ENCODE assay signal across 16 cellular contexts in the genomic region with DNA sequence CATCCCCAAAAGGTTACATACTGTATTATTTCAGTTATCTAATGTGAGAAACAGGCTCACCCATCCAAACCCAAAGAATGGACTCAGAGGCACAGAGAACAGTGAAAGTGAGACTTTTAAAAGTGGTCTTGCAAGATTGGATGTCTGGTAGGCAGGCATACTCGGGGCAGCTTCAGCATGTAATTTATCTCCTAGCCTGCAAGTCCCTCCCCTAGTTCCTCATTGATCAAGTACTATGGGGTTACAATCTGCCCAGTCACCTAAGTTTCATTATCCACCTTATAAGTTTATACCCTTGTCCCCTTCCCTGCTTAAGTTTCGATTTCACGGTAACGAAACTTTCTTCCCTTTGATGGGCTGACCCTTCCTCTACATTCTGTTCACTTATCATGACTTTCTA. TPM values are rescaled to one million over a fixed set of nuclear protein-coding genes. Genes with fewer than 3 reads are reported as not detected.
A peak's percentile ranks its signal among the peaks of the same experiment; 100 is the strongest.
DNase-seq lines count a peak whose midpoint lies in the region; ATAC-seq, FAIRE-seq and TF ChIP-seq lines count a peak whose summit lies in the region.
"Had no signal": no experiment of that assay in that cellular context is flagged by ENCODE, and none has a peak within 500 bp of the region (broad histone marks: within the 10 kb centered on the region; RNA-seq: fewer than 3 reads in every experiment).

No MANE protein-coding gene starts in this region.

- CTCF ChIA-PET in K562 (lab: Yijun Ruan, JAX; ENCODE audit: low intra/inter-chr PET ratio): no interaction called here

- H3K27me3 ChIP-seq in HUES6 (ENCODE audit: control insufficient read depth, insufficient read depth, low read length) (peaks cover 68% of the 10 kb centered on the region), K562 (ENCODE audit: control insufficient read depth in 2 of 2, insufficient read depth in 2 of 2, low read length in 2 of 2) (no peaks in the 10 kb centered on the region), iPS-18a (ENCODE audit: control insufficient read depth, insufficient read depth, low read length) (peaks cover 80% of the 10 kb centered on the region)
- H3K27me3 ChIP-seq: BE2C had no signal

- BruUV-seq in K562 (replicated peaks; lab: Mats Ljungman, UMichigan): no TSS peak

- POLR2A ChIA-PET in K562 (lab: Yijun Ruan, JAX): interaction anchor here (0.7 to 1.3 kb wide), 2 partner anchors 9 to 45 kb away, joined by 3 read pairs; no protein-coding TSS in a partner anchor

- no peaks in the 10 kb centered on the region for H4K20me1 ChIP-seq in K562 (replicated peaks; ENCODE audit: control insufficient read depth, insufficient read depth, low read length)

- TF ChIP-seq CTCF in K562 (IDR thresholded peaks at IDR 0.05 in 2 of 3, conservative IDR thresholded peaks at IDR 0.05 in 1 of 3; ENCODE audit: insufficient read depth in 2 of 3, low read depth in 1 of 3, low read length in 3 of 3): no peak

- intact Hi-C loops in K562 (cut with micrococcal nuclease): no loop called here

- no peaks in the 10 kb centered on the region for H3K9me1 ChIP-seq in K562 (ENCODE audit: control insufficient read depth, insufficient read depth, low read length)

- ATAC-seq in K562 (peak; percentile 76), HG03342 (IDR thresholded peaks at IDR 0.05; ENCODE audit: unreplicated experiment) (no peak)
- ATAC-seq: A549; CD8-positive, alpha-beta T cell; HCT116 had no signal

- TF ChIP-seq POLR2A in K562 (conservative IDR thresholded peaks at IDR 0.05): no peak

- no peak for TF ChIP-seq EP300 in K562 (IDR thresholded peaks at IDR 0.05; ENCODE audit: low read length)

- FAIRE-seq in K562 (lab: Jason Lieb, UNC): no peak
- FAIRE-seq: A549, GM12892, H54 had no signal

- peaks cover 31% of the 10 kb centered on the region for H3K4me1 ChIP-seq in HUES6 (ENCODE audit: control insufficient read depth, insufficient read depth, low read length)
- H3K4me1 ChIP-seq in K562 (replicated peaks in 1 of 2; ENCODE audit: control insufficient read depth in 2 of 2, insufficient read depth in 2 of 2, low read length in 2 of 2): peaks cover 3 to 18% of the 10 kb centered on the region in 2 experiments; a peak in 3 of 5 replicates
- peaks cover 33% of the 10 kb centered on the region for H3K4me1 ChIP-seq in iPS-18a (ENCODE audit: control insufficient read depth, low read depth, low read length)
- H3K4me1 ChIP-seq: A549, BE2C had no signal

- H3K27ac ChIP-seq in HUES6 (ENCODE audit: low read depth, low read length): no peak overlapping the region
- peak overlapping the region; percentile 58 for H3K27ac ChIP-seq in K562 (ENCODE audit: extremely low read depth, low read depth, low read length)
- no peak overlapping the region for H3K27ac ChIP-seq in iPS-18a (ENCODE audit: low read length)
- H3K27ac ChIP-seq: A549, C4-2B had no signal

- H3K4me3 ChIP-seq in HUES6 (ENCODE audit: low read depth, low read length) (peak overlapping the region; percentile 30; the same call in 1 of the 2 replicates), K562 (no peak overlapping the region), iPS-18a (ENCODE audit: low read length) (peak overlapping the region; percentile 39)
- H3K4me3 ChIP-seq: A549 had no signal

- 0 out of 2 replicates have a peak, but pooled peaks cover 3% of the 10 kb centered on the region for H3K36me3 ChIP-seq in HUES6 (ENCODE audit: control insufficient read depth, insufficient read depth, low read length)
- peaks cover 20% of the 10 kb centered on the region; the same call in 2 of the 3 replicates for H3K36me3 ChIP-seq in K562 (ENCODE audit: control insufficient read depth, insufficient read depth, low read length)
- no peaks in the 10 kb centered on the region for H3K36me3 ChIP-seq in iPS-18a (ENCODE audit: control insufficient read depth, low read depth, low read length)
- H3K36me3 ChIP-seq: BE2C had no signal

- peak overlapping the region; percentile 62 for H3K4me2 ChIP-seq in K562 (ENCODE audit: insufficient read depth, low read length)
- H3K4me2 ChIP-seq: A549 had no signal

- DNase-seq in K562 (ENCODE audit: extremely low read depth in 1 of 4, low spot score in 3 of 4): no peak
- no peak for DNase-seq in NCI-H446 treated with DMSO at 0.1 percent for 48 hours (lab: John Stamatoyannopoulos, UW)
- DNase-seq in NCI-H748 (lab: John Stamatoyannopoulos, UW; ENCODE audit: unreplicated experiment): no peak
- DNase-seq: BE2C; Caco-2; CD8-positive, alpha-beta T cell; DND-41; GDM1 had no signal

- no peaks in the 10 kb centered on the region; the same call in 1 of the 2 replicates for H3K9me3 ChIP-seq in HUES6 (ENCODE audit: control insufficient read depth, insufficient read depth, low read depth, low read length)
- peaks cover 6% of the 10 kb centered on the region for H3K9me3 ChIP-seq in K562 (replicated peaks; ENCODE audit: control insufficient read depth, insufficient read depth, low read depth, low read length)
- H3K9me3 ChIP-seq in iPS-18a (ENCODE audit: control insufficient read depth, low read depth, low read length): no peaks in the 10 kb centered on the region
- H3K9me3 ChIP-seq: A549, BE2C, Caco-2 had no signal

- peak overlapping the region; percentile 29 for H2AFZ ChIP-seq in K562 (ENCODE audit: low read depth, low read length)

- 16% methylated on average over 4 of the region's 4 CpGs for WGBS in K562 (ENCODE audit: insufficient coverage, low coverage, missing lambda C conversion rate)

- in situ Hi-C loops in K562 (cut with MboI): no loop called here

- H3K9ac ChIP-seq in HUES6 (ENCODE audit: low read length): peak overlapping the region; percentile 14
- peak overlapping the region in 1 of 2 experiments; percentile 1; a peak in 1 of 4 replicates for H3K9ac ChIP-seq in K562 (ENCODE audit: insufficient read depth in 1 of 2, low read depth in 2 of 2, low read length in 2 of 2)
- no peak overlapping the region for H3K9ac ChIP-seq in iPS-18a (ENCODE audit: low read length)

- TF ChIP-seq RAD21 in K562 (CRISPR knock-in tag; conservative IDR thresholded peaks at IDR 0.05 in 1 of 2, IDR thresholded peaks at IDR 0.05 in 1 of 2): no peak

- H3K79me2 ChIP-seq in K562 (ENCODE audit: control insufficient read depth, insufficient read depth, low read length): no peaks in the 10 kb centered on the region

TF ChIP-seq in K562, 482 proteins besides CTCF, POLR2A, EP300 and RAD21 (continues in another document):
- TF ChIP-seq, protein P1, sequence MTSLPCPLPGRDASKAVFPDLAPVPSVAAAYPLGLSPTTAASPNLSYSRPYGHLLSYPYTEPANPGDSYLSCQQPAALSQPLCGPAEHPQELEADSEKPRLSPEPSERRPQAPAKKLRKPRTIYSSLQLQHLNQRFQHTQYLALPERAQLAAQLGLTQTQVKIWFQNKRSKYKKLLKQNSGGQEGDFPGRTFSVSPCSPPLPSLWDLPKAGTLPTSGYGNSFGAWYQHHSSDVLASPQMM (CRISPR knock-in tag; IDR thresholded peaks at IDR 0.05): no peak
- no peak for TF ChIP-seq HMG20B (CRISPR knock-in tag; IDR thresholded peaks at IDR 0.05)

RNA-seq across cellular contexts. Expression of a gene that starts 20.8 kb away (rescaled TPM):
- total RNA-seq in K562 (2011; cell fraction: chromatin; rRNA removed; ENCODE audit: low replicate concordance): 123 and 395 TPM in 2 replicates
- total RNA-seq in K562 (2011; cell fraction: nucleolus; rRNA removed): 78.0 and 120 TPM in 2 replicates
- total RNA-seq in K562 (2011; cell fraction: nucleoplasm; rRNA removed): 158 and 184 TPM in 2 replicates
- total RNA-seq in K562 (2014; rRNA removed): 38.3 and 47.2 TPM in 2 replicates
- 72.3 and 88.0 TPM in 2 replicates for total RNA-seq in K562 (2014; rRNA removed; fragmentation: Illumina TruSeq; extraction: Trizol)
- 53.3 and 55.5 TPM in 2 replicates for total RNA-seq in K562 (2015; rRNA removed; fragmentation: Illumina TruSeq; extraction: Trizol)
- 56.2 and 58.4 TPM in 2 replicates for total RNA-seq in K562 (2021)
- 67.3 and 74.3 TPM in 2 replicates for polyA plus RNA-seq in K562 (2011; rRNA removed)
- 10.6 and 21.5 TPM in 2 replicates for polyA plus RNA-seq in K562 (2011; cell fraction: cytosol; rRNA removed)
- polyA plus RNA-seq in K562 (2011; cell fraction: nucleus; rRNA removed): 57.8 and 70.7 TPM in 2 replicates
- 16.8 and 21.0 TPM in 2 replicates for polyA plus RNA-seq in K562 (2012)
- 29.5 and 34.4 TPM in 2 replicates for polyA plus RNA-seq in K562 (2014; fragmentation: Illumina TruSeq; extraction: Trizol)
- 10 to 100 TPM; 16.1 to 17.3 TPM for polyA plus RNA-seq in K562 (2014; fragmentation: Nextera tagmentation; extraction: Ambion mirVana)
- 23.0 and 27.1 TPM in 2 replicates for polyA plus RNA-seq in K562 (2014; rRNA removed)
- 196 and 226 TPM in 2 replicates for polyA minus RNA-seq in K562 (2011; rRNA and poly(A)+ RNA removed)
- 44.8 and 52.7 TPM in 2 replicates for polyA minus RNA-seq in K562 (2011; cell fraction: cytosol; rRNA and poly(A)+ RNA removed)
- polyA minus RNA-seq in K562 (2011; cell fraction: nucleus; rRNA and poly(A)+ RNA removed): 127 and 217 TPM in 2 replicates

RNA-seq across cellular contexts. Expression of a gene that starts 22.7 kb away (rescaled TPM):
- total RNA-seq in K562 (2011; cell fraction: chromatin; rRNA removed; ENCODE audit: low replicate concordance): 9.7 and 51.7 TPM in 2 replicates
- 6.2 and 8.0 TPM in 2 replicates for total RNA-seq in K562 (2011; cell fraction: nucleolus; rRNA removed)
- total RNA-seq in K562 (2011; cell fraction: nucleoplasm; rRNA removed): 13.3 and 20.0 TPM in 2 replicates
- total RNA-seq in K562 (2014; rRNA removed) (21.2 and 26.1 TPM in 2 replicates), K562 (2014; rRNA removed; fragmentation: Illumina TruSeq; extraction: Trizol) (43.6 and 53.4 TPM in 2 replicates), K562 (2015; rRNA removed; fragmentation: Illumina TruSeq; extraction: Trizol) (32.8 and 37.6 TPM in 2 replicates), K562 (2021) (29.1 and 29.5 TPM in 2 replicates)
- polyA plus RNA-seq in K562 (2011; rRNA removed) (17.3 and 24.7 TPM in 2 replicates), K562 (2014; fragmentation: Illumina TruSeq; extraction: Trizol) (25.5 and 31.1 TPM in 2 replicates), K562 (2014; fragmentation: Nextera tagmentation; extraction: Ambion mirVana) (10 to 100 TPM; 27.2 to 34.0 TPM), K562 (2014; rRNA removed) (23.4 and 24.1 TPM in 2 replicates)
- 2.2 and 4.3 TPM in 2 replicates for polyA plus RNA-seq in K562 (2011; cell fraction: cytosol; rRNA removed)
- polyA plus RNA-seq in K562 (2011; cell fraction: nucleus; rRNA removed): 6.7 and 7.0 TPM in 2 replicates
- 13.7 and 16.9 TPM in 2 replicates for polyA plus RNA-seq in K562 (2012)
- polyA minus RNA-seq in K562 (2011; rRNA and poly(A)+ RNA removed): 27.6 and 32.5 TPM in 2 replicates
- 22.6 and 24.5 TPM in 2 replicates for polyA minus RNA-seq in K562 (2011; cell fraction: cytosol; rRNA and poly(A)+ RNA removed)
- 10.5 and 18.7 TPM in 2 replicates for polyA minus RNA-seq in K562 (2011; cell fraction: nucleus; rRNA and poly(A)+ RNA removed)
